In genomic region chr1:43836267-43836951, GRCh38 we compare ENCODE assay signal across 8 cellular contexts.
DNase-seq lines count a peak whose midpoint lies in the region; ATAC-seq, FAIRE-seq and TF ChIP-seq lines count a peak whose summit lies in the region.

No MANE protein-coding gene starts in this region.

- CTCF ChIA-PET in CD4-positive, alpha-beta T cell (lab: Charles Lee) = no interaction called here
- CTCF ChIA-PET in T-cell (lab: Charles Lee) = interaction anchor here in 1 of 2 donors (0.6 kb wide), 1 partner anchor 917 kb away, joined by 3 read pairs; no protein-coding TSS in a partner anchor

- FAIRE-seq in pancreas (lab: Jason Lieb, UNC) = no peak

- TF ChIP-seq CTCF in CD4-positive, alpha-beta T cell (IDR thresholded peaks at IDR 0.05) = no peak
- TF ChIP-seq CTCF in astrocyte of the spinal cord (IDR thresholded peaks at IDR 0.05; ENCODE audit: low read depth, low read length) (no peak), pancreas (IDR thresholded peaks at IDR 0.05) (no peak), omental fat pad (IDR thresholded peaks at IDR 0.05) (no peak)

- in situ Hi-C loops in astrocyte of the spinal cord (cut with HindIII; ENCODE audit: low sequenced_read_pairs) = no loop called here

- peaks cover 61% of the 10 kb centered on the region for H3K4me1 Mint-ChIP-seq in CD4-positive, alpha-beta T cell (ENCODE audit: low read depth)
- peaks cover 49 to 59% (median 50%) of the 10 kb centered on the region in 3 donors for H3K4me1 Mint-ChIP-seq in T-cell

- peaks cover 47% of the 10 kb centered on the region for H3K36me3 Mint-ChIP-seq in CD4-positive, alpha-beta T cell (ENCODE audit: low read depth)
- H3K36me3 Mint-ChIP-seq in T-cell = peaks cover 46% of the 10 kb centered on the region

- no peak overlapping the region for H3K4me3 ChIP-seq in astrocyte of the spinal cord (ENCODE audit: low read depth, low read length)
- H3K4me3 ChIP-seq in pancreas = no peak overlapping the region

- no peaks in the 10 kb centered on the region for H3K27me3 Mint-ChIP-seq in CD4-positive, alpha-beta T cell
- no peaks in the 10 kb centered on the region for H3K27me3 Mint-ChIP-seq in T-cell

- DNase-seq in CD4-positive, alpha-beta T cell = peak; percentile 50 to 79 (median 64)
- DNase-seq in NCI-H1417 treated with DMSO at 0.1 percent for 48 hours (lab: John Stamatoyannopoulos, UW) (peak; percentile 82), T-cell (peak; percentile 50 to 84 (median 73)), astrocyte of the spinal cord (ENCODE audit: low read depth, low spot score) (peak; percentile 33), pancreas (peak; percentile 20 to 78 (median 56)), omental fat pad (ENCODE audit: low spot score) (no peak)

- intact Hi-C loops in CD4-positive, alpha-beta T cell (cut with DNase I, micrococcal nuclease) = no loop called here
- intact Hi-C loops in pancreas (cut with DNase I) = loop anchor here in 1 of 3 donors (2.0 kb wide), 1 partner anchor 48 kb away; no protein-coding TSS in a partner anchor

- H3K27ac Mint-ChIP-seq in CD4-positive, alpha-beta T cell = peak overlapping the region; percentile 62
- peak overlapping the region; percentile 8 to 10 for H3K27ac Mint-ChIP-seq in T-cell

- H3K9me3 Mint-ChIP-seq in CD4-positive, alpha-beta T cell = no peaks in the 10 kb centered on the region
- H3K9me3 Mint-ChIP-seq in T-cell = no peaks in the 10 kb centered on the region

- no peaks in the 10 kb centered on the region for H3K36me3 ChIP-seq in pancreas

- no peaks in the 10 kb centered on the region for H3K4me1 ChIP-seq in pancreas

- H3K9me3 ChIP-seq in CD4-positive, alpha-beta T cell (ENCODE audit: control insufficient read depth, low read length) = no peaks in the 10 kb centered on the region
- H3K9me3 ChIP-seq in pancreas = no peaks in the 10 kb centered on the region

- 50 to 56% methylated on average over 6 of the region's 6 CpGs for WGBS in pancreas, 2 donors

- ATAC-seq in CD4-positive, alpha-beta T cell (ENCODE audit: poor library complexity) = peak; percentile 89
- ATAC-seq in GM21576 (IDR thresholded peaks at IDR 0.05; ENCODE audit: unreplicated experiment) (peak; percentile 45), T-cell (replicated peaks in 1 of 4) (peak; percentile 89 to 95 (median 94)), pancreas (peak in 3 of 4 donors; percentile 72 to 76 (median 75)), omental fat pad (ENCODE audit: low FRiP score) (no peak), GM21619 (IDR thresholded peaks at IDR 0.05; ENCODE audit: unreplicated experiment) (no peak)

- no peak overlapping the region for H3K4me3 Mint-ChIP-seq in CD4-positive, alpha-beta T cell
- peak overlapping the region in 1 of 3 donors; percentile 38 for H3K4me3 Mint-ChIP-seq in T-cell

- no peaks in the 10 kb centered on the region for H3K27me3 ChIP-seq in CD4-positive, alpha-beta T cell (ENCODE audit: control insufficient read depth, insufficient read depth, low read length)
- H3K27me3 ChIP-seq in pancreas = no peaks in the 10 kb centered on the region

- POLR2A ChIA-PET in CD4-positive, alpha-beta T cell (lab: Charles Lee) = interaction anchor here (0.5 kb wide), 1 partner anchor 73 kb away, joined by 3 read pairs; no protein-coding TSS in a partner anchor
- POLR2A ChIA-PET in T-cell (lab: Charles Lee) = no interaction called here

- no peak overlapping the region for H3K27ac ChIP-seq in CD4-positive, alpha-beta T cell (ENCODE audit: low read depth, low read length)
- no peak overlapping the region for H3K27ac ChIP-seq in pancreas

Comparison
In these comparisons a context has a peak if more than half of its experiments do, and no peak if none do; other contexts are left out.
1. ATAC-seq: peak in CD4-positive, alpha-beta T cell (single experiment), GM21576 (single experiment), T-cell (4 of 4) and pancreas (3 of 4); none in omental fat pad (single experiment) and GM21619 (single experiment).